8 cellular contexts compared by ENCODE assay signal in genomic region chr1:31788138-31788824, GRCh38. TPM values are rescaled to one million over a fixed set of nuclear protein-coding genes. Genes with fewer than 3 reads are reported as not detected.
DNase-seq lines count a peak whose midpoint lies in the region; ATAC-seq, FAIRE-seq and TF ChIP-seq lines count a peak whose summit lies in the region.

No MANE protein-coding gene starts in this region.

- peaks cover 4% of the 10 kb centered on the region for H4K20me1 ChIP-seq in K562 (replicated peaks; ENCODE audit: control insufficient read depth, insufficient read depth, low read length)

- H3K27ac ChIP-seq in K562 (ENCODE audit: extremely low read depth, low read depth, low read length) (peak overlapping the region; percentile 89), iPS DF 6.9 (ENCODE audit: low read length) (no peak overlapping the region), sigmoid colon (peak overlapping the region; percentile 80 to 84 (median 82))

- H3K9me1 ChIP-seq in K562 (ENCODE audit: control insufficient read depth, insufficient read depth, low read length), result peaks cover 4% of the 10 kb centered on the region

- DNase-seq in NCI-H1694 (lab: John Stamatoyannopoulos, UW) (peak; percentile 62), K562 (ENCODE audit: extremely low read depth in 1 of 4, low spot score in 3 of 4) (peak; percentile 96 to 97 (median 96)), iPS DF 6.9 (ENCODE audit: low read depth, low spot score) (peak; percentile 83), sigmoid colon (peak; percentile 96)

- H2AFZ ChIP-seq in K562 (ENCODE audit: low read depth, low read length), result peak overlapping the region; percentile 100

- H3K36me3 ChIP-seq in K562 (ENCODE audit: control insufficient read depth, insufficient read depth, low read length), result no peaks in the 10 kb centered on the region
- H3K36me3 ChIP-seq in iPS DF 6.9 (ENCODE audit: control insufficient read depth, insufficient read depth, low read length), result no peaks in the 10 kb centered on the region; the same call in 1 of the 2 replicates
- no peaks in the 10 kb centered on the region for H3K36me3 ChIP-seq in sigmoid colon

- peak; percentile 34 for FAIRE-seq in TTC549 (lab: Jason Lieb, UNC)
- peak; percentile 98 for FAIRE-seq in K562 (lab: Jason Lieb, UNC)

- ATAC-seq in HG02642 (IDR thresholded peaks at IDR 0.05; ENCODE audit: poor library complexity, unreplicated experiment), result peak; percentile 81
- peak; percentile 89 for ATAC-seq in K562
- ATAC-seq in GM19452 (IDR thresholded peaks at IDR 0.05; ENCODE audit: unreplicated experiment), result no peak

- peaks cover 10 to 37% of the 10 kb centered on the region in 2 experiments for H3K27me3 ChIP-seq in K562 (ENCODE audit: control insufficient read depth in 2 of 2, insufficient read depth in 2 of 2, low read length in 2 of 2)
- H3K27me3 ChIP-seq in iPS DF 6.9 (ENCODE audit: control insufficient read depth, insufficient read depth, low read length), result no peaks in the 10 kb centered on the region
- no peaks in the 10 kb centered on the region for H3K27me3 ChIP-seq in sigmoid colon

- POLR2A ChIA-PET in K562 (lab: Yijun Ruan, JAX), result interaction anchor here (0.5 to 1.5 kb wide), 13 partner anchors 8 to 285 kb away, joined by 3 to 9 read pairs (median 4); partner anchors contain the start of genes KHDRBS1 and PEF1

- H3K4me3 ChIP-seq in K562 (peak overlapping the region; percentile 57), iPS DF 6.9 (ENCODE audit: low read length) (peak overlapping the region; percentile 64; the same call in 1 of the 2 replicates), sigmoid colon (peak overlapping the region; percentile 44 to 67 (median 60))

- in situ Hi-C loops in K562 (cut with MboI), result no loop called here

- intact Hi-C loops in K562 (cut with micrococcal nuclease), result loop anchor here (2.0 to 10.0 kb wide), 3 partner anchors 73 to 277 kb away; no protein-coding TSS in a partner anchor
- intact Hi-C loops in sigmoid colon (cut with DNase I), result loop anchor here (2.0 to 5.0 kb wide), 3 partner anchors 73 to 226 kb away; no protein-coding TSS in a partner anchor

- H3K79me2 ChIP-seq in K562 (ENCODE audit: control insufficient read depth, insufficient read depth, low read length), result no peaks in the 10 kb centered on the region

- BruUV-seq in K562 (replicated peaks; lab: Mats Ljungman, UMichigan), result TSS peak; percentile 93

- H3K4me2 ChIP-seq in K562 (ENCODE audit: insufficient read depth, low read length), result peak overlapping the region; percentile 96

- under 1% methylated on average over 38 of the region's 39 CpGs for WGBS in K562 (ENCODE audit: insufficient coverage, low coverage, missing lambda C conversion rate)
- WGBS in iPS DF 6.9 (ENCODE audit: insufficient coverage, insufficient read length), result no CpG with 5 or more reads among the region's 39 CpGs
- WGBS in sigmoid colon, 2 donors, result 2 to 4% methylated on average over 39 of the region's 39 CpGs

- H3K9ac ChIP-seq in K562 (ENCODE audit: insufficient read depth in 1 of 2, low read depth in 2 of 2, low read length in 2 of 2), result peak overlapping the region; percentile 93 to 95

- TF ChIP-seq CTCF in K562 (IDR thresholded peaks at IDR 0.05 in 2 of 3, conservative IDR thresholded peaks at IDR 0.05 in 1 of 3; ENCODE audit: insufficient read depth in 2 of 3, low read depth in 1 of 3, low read length in 3 of 3) (no peak), sigmoid colon (IDR thresholded peaks at IDR 0.05) (no peak)

- H3K4me1 ChIP-seq in K562 (replicated peaks in 1 of 2; ENCODE audit: control insufficient read depth in 2 of 2, insufficient read depth in 2 of 2, low read length in 2 of 2), result peaks cover 9 to 29% of the 10 kb centered on the region in 2 experiments; a peak in 4 of 5 replicates
- peaks cover 5% of the 10 kb centered on the region; the same call in 1 of the 2 replicates for H3K4me1 ChIP-seq in iPS DF 6.9 (ENCODE audit: control insufficient read depth, insufficient read depth, low read length)
- H3K4me1 ChIP-seq in sigmoid colon, result peaks cover 0 to 9% (median 4%) of the 10 kb centered on the region in 4 donors

- no peak for TF ChIP-seq RAD21 in K562 (CRISPR knock-in tag; conservative IDR thresholded peaks at IDR 0.05 in 1 of 2, IDR thresholded peaks at IDR 0.05 in 1 of 2)

- peak; percentile 52 for TF ChIP-seq POLR2A in GM10847 (IDR thresholded peaks at IDR 0.05; ENCODE audit: extremely low read depth, insufficient read length)
- peak; percentile 90 for TF ChIP-seq POLR2A in K562 (conservative IDR thresholded peaks at IDR 0.05)
- no peak for TF ChIP-seq POLR2A in sigmoid colon (IDR thresholded peaks at IDR 0.05)

- CTCF ChIA-PET in K562 (lab: Yijun Ruan, JAX; ENCODE audit: low intra/inter-chr PET ratio), result interaction anchor here (0.6 to 3.1 kb wide), 7 partner anchors 23 to 604 kb away, joined by 3 to 48 read pairs (median 7); no protein-coding TSS in a partner anchor

- no peaks in the 10 kb centered on the region for H3K9me3 ChIP-seq in K562 (replicated peaks; ENCODE audit: control insufficient read depth, insufficient read depth, low read depth, low read length)
- no peaks in the 10 kb centered on the region for H3K9me3 ChIP-seq in iPS DF 6.9 (ENCODE audit: control insufficient read depth, insufficient read depth, low read length)
- H3K9me3 ChIP-seq in sigmoid colon, result no peaks in the 10 kb centered on the region

- no peak for TF ChIP-seq EP300 in K562 (IDR thresholded peaks at IDR 0.05; ENCODE audit: low read length)
- TF ChIP-seq EP300 in sigmoid colon (IDR thresholded peaks at IDR 0.05), result no peak

TF ChIP-seq in K562, 482 proteins besides CTCF, POLR2A, EP300 and RAD21 (continues in another document):
- peak; percentile 34; the same call in 1 of the 2 replicates for TF ChIP-seq SPI1 (IDR thresholded peaks at IDR 0.05; ENCODE audit: borderline replicate concordance, low read depth, low read length)
- peak; percentile 25; the same call in 1 of the 2 replicates for TF ChIP-seq HDAC2 (IDR thresholded peaks at IDR 0.05)
- TF ChIP-seq ELF2 (CRISPR knock-in tag; IDR thresholded peaks at IDR 0.05), result peak; percentile 90
- peak; percentile 97 for TF ChIP-seq PHF8 (IDR thresholded peaks at IDR 0.05; ENCODE audit: borderline replicate concordance, low read length)
- TF ChIP-seq BACH1 (tag; IDR thresholded peaks at IDR 0.05), result no peak
- TF ChIP-seq STAT5B (CRISPR knock-in tag; IDR thresholded peaks at IDR 0.05), result no peak
- TF ChIP-seq SP1 (CRISPR knock-in tag; IDR thresholded peaks at IDR 0.05), result peak; percentile 76
- 0 out of 2 replicates have a peak, but pooled peaks have one; percentile 15 for TF ChIP-seq SIN3B (IDR thresholded peaks at IDR 0.05; ENCODE audit: low read depth)
- peak; percentile 60 to 76; a peak in 3 of 4 replicates for TF ChIP-seq FOXK2 (conservative IDR thresholded peaks at IDR 0.05 in 1 of 2, IDR thresholded peaks at IDR 0.05 in 1 of 2; ENCODE audit: low read depth in 2 of 2)
- TF ChIP-seq TAF1 (IDR thresholded peaks at IDR 0.05; ENCODE audit: control insufficient read depth, extremely low read depth, insufficient read depth, low read length, severe bottlenecking), result peak; percentile 37
- 0 out of 2 replicates have a peak, but pooled peaks have one; percentile 36 for TF ChIP-seq MBD2 (IDR thresholded peaks at IDR 0.05; ENCODE audit: borderline replicate concordance, low read depth)
- no peak for TF ChIP-seq ZNF668 (CRISPR knock-in tag; IDR thresholded peaks at IDR 0.05)
- peak; percentile 81 for TF ChIP-seq POLR2B (IDR thresholded peaks at IDR 0.05; ENCODE audit: low read depth, partially characterized antibody)

RNA-seq across cellular contexts. Expression of gene ADGRB2, which starts 24.1 kb away (rescaled TPM):
- total RNA-seq in K562 (2011; cell fraction: chromatin; rRNA removed; ENCODE audit: low replicate concordance), result 0.42 and 2.8 TPM in 2 replicates
- total RNA-seq in K562 (2011; cell fraction: nucleolus; rRNA removed), result 1.2 and 2.5 TPM in 2 replicates
- total RNA-seq in K562 (2011; cell fraction: nucleoplasm; rRNA removed), result 0.31 and 0.44 TPM in 2 replicates
- total RNA-seq in K562 (2014; rRNA removed) (0.23 and 0.33 TPM in 2 replicates), K562 (2014; rRNA removed; fragmentation: Illumina TruSeq; extraction: Trizol) (0.04 TPM in 1 of 2 replicates, not detected in the other), K562 (2015; rRNA removed; fragmentation: Illumina TruSeq; extraction: Trizol) (0.22 and 0.23 TPM in 2 replicates), K562 (2021) (0.22 and 0.34 TPM in 2 replicates), sigmoid colon (1 to 10 TPM; 1.4 to 3.9 (median 1.5) TPM)
- polyA plus RNA-seq in K562 (2011; rRNA removed) (0.14 and 0.38 TPM in 2 replicates), K562 (2014; fragmentation: Illumina TruSeq; extraction: Trizol) (0.07 and 0.11 TPM in 2 replicates), K562 (2014; fragmentation: Nextera tagmentation; extraction: Ambion mirVana) (not detected), K562 (2014; rRNA removed) (0.18 and 0.20 TPM in 2 replicates), sigmoid colon (1 to 10 TPM in 1 of 3 donors, not detected in 2; 1.3 TPM)
- polyA plus RNA-seq in K562 (2011; cell fraction: cytosol; rRNA removed), result 0.27 and 0.35 TPM in 2 replicates
- 2.0 and 3.4 TPM in 2 replicates for polyA plus RNA-seq in K562 (2011; cell fraction: nucleus; rRNA removed)
- 0.17 and 0.54 TPM in 2 replicates for polyA plus RNA-seq in K562 (2012)
- 0.09 and 0.53 TPM in 2 replicates for polyA minus RNA-seq in K562 (2011; rRNA and poly(A)+ RNA removed)
- 1.2 TPM in 1 of 2 replicates, not detected in the other for polyA minus RNA-seq in K562 (2011; cell fraction: cytosol; rRNA and poly(A)+ RNA removed)
- 0.67 and 1.7 TPM in 2 replicates for polyA minus RNA-seq in K562 (2011; cell fraction: nucleus; rRNA and poly(A)+ RNA removed)

RNA-seq across cellular contexts. Expression of gene SPOCD1, which starts 27.5 kb away (rescaled TPM):
- total RNA-seq in K562 (2011; cell fraction: chromatin; rRNA removed; ENCODE audit: low replicate concordance), result 1.5 and 3.2 TPM in 2 replicates
- 2.8 and 3.0 TPM in 2 replicates for total RNA-seq in K562 (2011; cell fraction: nucleolus; rRNA removed)
- total RNA-seq in K562 (2011; cell fraction: nucleoplasm; rRNA removed), result 3.4 and 4.1 TPM in 2 replicates
- total RNA-seq in K562 (2014; rRNA removed) (0.20 and 0.27 TPM in 2 replicates), K562 (2014; rRNA removed; fragmentation: Illumina TruSeq; extraction: Trizol) (0.16 and 0.36 TPM in 2 replicates), K562 (2015; rRNA removed; fragmentation: Illumina TruSeq; extraction: Trizol) (0.23 and 0.25 TPM in 2 replicates), K562 (2021) (0.22 and 0.71 TPM in 2 replicates), sigmoid colon (under 1 TPM in 2 of 4 donors, not detected in 2; 0.14 to 0.55 TPM)
- polyA plus RNA-seq in K562 (2011; rRNA removed) (0.39 and 0.63 TPM in 2 replicates), K562 (2014; fragmentation: Illumina TruSeq; extraction: Trizol) (0.19 and 0.42 TPM in 2 replicates), K562 (2014; fragmentation: Nextera tagmentation; extraction: Ambion mirVana) (under 1 TPM in 1 of 2 experiments, not detected in 1; 0.03 TPM), K562 (2014; rRNA removed) (0.25 and 0.46 TPM in 2 replicates), sigmoid colon (under 1 TPM in 1 of 3 donors, not detected in 2; 0.70 TPM)
- polyA plus RNA-seq in K562 (2011; cell fraction: cytosol; rRNA removed), result 0.31 and 0.60 TPM in 2 replicates
- 1.6 and 2.8 TPM in 2 replicates for polyA plus RNA-seq in K562 (2011; cell fraction: nucleus; rRNA removed)
- polyA plus RNA-seq in K562 (2012), result 0.17 and 1.2 TPM in 2 replicates
- 0.21 and 0.67 TPM in 2 replicates for polyA minus RNA-seq in K562 (2011; rRNA and poly(A)+ RNA removed)
- polyA minus RNA-seq in K562 (2011; cell fraction: cytosol; rRNA and poly(A)+ RNA removed), result 0.38 TPM in 1 of 2 replicates, not detected in the other
- polyA minus RNA-seq in K562 (2011; cell fraction: nucleus; rRNA and poly(A)+ RNA removed), result 1.00 and 1.9 TPM in 2 replicates

Comparison
In these comparisons a context has a peak if more than half of its experiments do, and no peak if none do; other contexts are left out.
1. POLR2A ChIP-seq: peak in GM10847 (single experiment) and K562 (single experiment); none in sigmoid colon (0 of 2).
2. Peak in every context shown above with its lines, with median percentiles within 50 percentile points of each other: DNase-seq and H3K4me3 ChIP-seq.